9 cellular contexts compared by ENCODE assay signal in genomic region chr5:35815089-35815936, GRCh38. TPM values are rescaled to one million over a fixed set of nuclear protein-coding genes. Genes with fewer than 3 reads are reported as not detected.
A peak's percentile ranks its signal among the peaks of the same experiment; 100 is the strongest.
DNase-seq lines count a peak whose midpoint lies in the region; ATAC-seq and TF ChIP-seq lines count a peak whose summit lies in the region.
"Had no signal": no experiment of that assay in that cellular context is flagged by ENCODE, and none has a peak within 500 bp of the region (broad histone marks: within the 10 kb centered on the region; RNA-seq: fewer than 3 reads in every experiment).

No MANE protein-coding gene starts in this region.

- no peak overlapping the region for H3K14ac ChIP-seq in neuronal stem cell (ENCODE audit: low read length)

- H2BK5ac ChIP-seq in neuronal stem cell (ENCODE audit: low read length), result no peak overlapping the region

- H3K4me1 Mint-ChIP-seq in mesothelial cell of epicardium, result no peaks in the 10 kb centered on the region

- no peaks in the 10 kb centered on the region for H3K79me2 ChIP-seq in MM.1S (ENCODE audit: low read length)

- H3K79me1 ChIP-seq in neuronal stem cell (ENCODE audit: low read depth, low read length), result no peaks in the 10 kb centered on the region

- H4K20me1 ChIP-seq in MM.1S (ENCODE audit: insufficient read depth, low read length), result no peaks in the 10 kb centered on the region

- H3K27ac Mint-ChIP-seq in mesothelial cell of epicardium, result no peak overlapping the region

- H3K4me3 ChIP-seq in MM.1S (ENCODE audit: low read length) (no peak overlapping the region), neuronal stem cell (ENCODE audit: low read length in 2 of 2) (no peak overlapping the region)

- no peak overlapping the region for H4K91ac ChIP-seq in neuronal stem cell (ENCODE audit: low read depth, low read length, poor library complexity)

- H3K4me3 Mint-ChIP-seq in mesothelial cell of epicardium, result no peak overlapping the region

- TF ChIP-seq CTCF in C4-2B (conservative IDR thresholded peaks at IDR 0.05) (peak; percentile 80), GM13976 (IDR thresholded peaks at IDR 0.05; ENCODE audit: borderline replicate concordance, control extremely low read depth, extremely low read depth, insufficient read depth, missing control alignments) (peak; percentile 31), MM.1S (IDR thresholded peaks at IDR 0.05; ENCODE audit: low read length) (peak; percentile 53), mesothelial cell of epicardium (IDR thresholded peaks at IDR 0.05; ENCODE audit: unreplicated experiment) (no peak)

- in situ Hi-C loops in GM13976 (cut with MboI; ENCODE audit: low sequenced_read_pairs, unreplicated experiment), result no loop called here

- ATAC-seq in HG03457 (IDR thresholded peaks at IDR 0.05; ENCODE audit: unreplicated experiment) (no peak), HG03280 (IDR thresholded peaks at IDR 0.05; ENCODE audit: unreplicated experiment) (no peak)

- WGBS in neuronal stem cell (ENCODE audit: extremely low coverage in 2 of 2, insufficient read length in 2 of 2, insufficient replicate concordance in 1 of 2), 2 donors, result no CpG with 5 or more reads among the region's 10 CpGs

- H3K27ac ChIP-seq in C4-2B (no peak overlapping the region), MM.1S (ENCODE audit: low read length) (no peak overlapping the region), neuronal stem cell (replicated peaks; ENCODE audit: low read length) (no peak overlapping the region)
- H3K27ac ChIP-seq: KMS-11 had no signal

- H3K4me2 ChIP-seq in MM.1S (ENCODE audit: low read depth, low read length) (no peak overlapping the region), neuronal stem cell (ENCODE audit: insufficient read depth, low read length, poor library complexity, severe bottlenecking) (no peak overlapping the region)
- H3K4me2 ChIP-seq: KMS-11 had no signal

- H2BK15ac ChIP-seq in neuronal stem cell (ENCODE audit: low read length), result no peak overlapping the region

- H3K9ac ChIP-seq in MM.1S (ENCODE audit: low read length) (no peak overlapping the region), neuronal stem cell (ENCODE audit: low read depth, low read length, poor library complexity) (no peak overlapping the region)
- H3K9ac ChIP-seq: KMS-11 had no signal

- H3K9me2 ChIP-seq in MM.1S (replicated peaks; ENCODE audit: insufficient read depth, low read length), result no peaks in the 10 kb centered on the region

- no peak overlapping the region for H2AK5ac ChIP-seq in neuronal stem cell (ENCODE audit: low read depth, low read length)

- no peak overlapping the region for H3K18ac ChIP-seq in neuronal stem cell (ENCODE audit: low read length)

- no peaks in the 10 kb centered on the region for H3K36me3 Mint-ChIP-seq in mesothelial cell of epicardium

- H3K9me3 Mint-ChIP-seq in mesothelial cell of epicardium, result no peaks in the 10 kb centered on the region

- H2AFZ ChIP-seq in MM.1S (ENCODE audit: low read length) (no peak overlapping the region), neuronal stem cell (ENCODE audit: low read length) (peak overlapping the region; percentile 21)

- H3K9me3 ChIP-seq in MM.1S (replicated peaks; ENCODE audit: insufficient read depth, low read length) (no peaks in the 10 kb centered on the region; the same call in 1 of the 2 replicates), neuronal stem cell (replicated peaks in 1 of 2; ENCODE audit: control insufficient read depth in 2 of 2, insufficient read depth in 1 of 2, low read depth in 1 of 2, low read length in 2 of 2) (no peaks in the 10 kb centered on the region)

- no peak overlapping the region for H3K4ac ChIP-seq in neuronal stem cell (ENCODE audit: low read length)

- DNase-seq in GM13976 (ENCODE audit: low spot score), result no peak
- peak; percentile 33 for DNase-seq in MM.1S
- peak; percentile 39 for DNase-seq in astrocyte of the hippocampus (ENCODE audit: low read depth, low spot score)
- no peak for DNase-seq in neuronal stem cell (ENCODE audit: low spot score)
- no peak for DNase-seq in mesothelial cell of epicardium (ENCODE audit: low spot score in 2 of 2, unreplicated experiment in 2 of 2)

- H3K27me3 Mint-ChIP-seq in mesothelial cell of epicardium (ENCODE audit: low read depth), result peaks cover 5% of the 10 kb centered on the region

- H3K4me1 ChIP-seq in MM.1S (ENCODE audit: low read length), result no peaks in the 10 kb centered on the region
- no peaks in the 10 kb centered on the region for H3K4me1 ChIP-seq in neuronal stem cell (ENCODE audit: control insufficient read depth in 2 of 2, insufficient read depth in 1 of 2, low read depth in 1 of 2, low read length in 2 of 2)

- H4K8ac ChIP-seq in neuronal stem cell (ENCODE audit: low read depth, low read length), result no peak overlapping the region

- no peak overlapping the region for H2BK12ac ChIP-seq in neuronal stem cell (ENCODE audit: low read length)

- no peak overlapping the region for H3K23ac ChIP-seq in neuronal stem cell (ENCODE audit: low read depth, low read length, poor library complexity)

- H3K27me3 ChIP-seq in MM.1S (replicated peaks; ENCODE audit: insufficient read depth, low read length) (no peaks in the 10 kb centered on the region), neuronal stem cell (ENCODE audit: control insufficient read depth in 3 of 3, insufficient read depth in 3 of 3, low read depth in 1 of 3, low read length in 3 of 3) (peaks cover 0 to 4% (median 0%) of the 10 kb centered on the region in 3 experiments)

- H3F3A ChIP-seq in MM.1S (ENCODE audit: insufficient read depth, low read length), result no peaks in the 10 kb centered on the region

- no peak overlapping the region for H2BK120ac ChIP-seq in neuronal stem cell (ENCODE audit: low read depth, low read length)

- H3K36me3 ChIP-seq in MM.1S (replicated peaks; ENCODE audit: insufficient read depth, low read length) (no peaks in the 10 kb centered on the region), neuronal stem cell (replicated peaks in 1 of 2; ENCODE audit: control insufficient read depth in 2 of 2, insufficient read depth in 2 of 2, low read length in 2 of 2) (no peaks in the 10 kb centered on the region)

RNA-seq across cellular contexts. Expression of gene IL7R, which starts 41.4 kb away (rescaled TPM):
- polyA plus RNA-seq in neuronal stem cell (2013, experiment 1 of 2), result not detected
- polyA plus RNA-seq in neuronal stem cell (2013, experiment 2 of 2), result not detected
- total RNA-seq in mesothelial cell of epicardium, result 0.13 to 0.25 TPM (median 0.13 TPM) in 3 replicates

Comparison
In these comparisons a context has a peak if more than half of its experiments do, and no peak if none do; other contexts are left out.
1. DNase-seq: peak in MM.1S (single experiment) and astrocyte of the hippocampus (single experiment); none in GM13976 (single experiment), neuronal stem cell (single experiment) and mesothelial cell of epicardium (0 of 2).